In genomic region chr17:64508683-64509082, GRCh38 we compare ENCODE assay signal across 12 cellular contexts. TPM values are rescaled to one million over a fixed set of nuclear protein-coding genes. Genes with fewer than 3 reads are reported as not detected.
A peak's percentile ranks its signal among the peaks of the same experiment; 100 is the strongest.
DNase-seq lines count a peak whose midpoint lies in the region; ATAC-seq, FAIRE-seq and TF ChIP-seq lines count a peak whose summit lies in the region.
"Had no signal": no experiment of that assay in that cellular context is flagged by ENCODE, and none has a peak within 500 bp of the region (broad histone marks: within the 10 kb centered on the region; RNA-seq: fewer than 3 reads in every experiment).

No MANE protein-coding gene starts in this region.

- H3K4me1 ChIP-seq in BLaER1 (peaks cover 26% of the 10 kb centered on the region), astrocyte (ENCODE audit: insufficient read depth, low read length) (peaks cover 12% of the 10 kb centered on the region), muscle layer of duodenum (ENCODE audit: control insufficient read depth in 1 of 2, insufficient read depth in 2 of 2, low read length in 2 of 2) (peaks cover 6 to 34% of the 10 kb centered on the region in 2 donors)

- H3K9me3 ChIP-seq in BLaER1 (no peaks in the 10 kb centered on the region), astrocyte (ENCODE audit: insufficient read depth, low read depth, low read length) (no peaks in the 10 kb centered on the region), muscle layer of duodenum (ENCODE audit: control insufficient read depth in 1 of 2, low read length in 2 of 2) (no peaks in the 10 kb centered on the region)

- H3K9me3 Mint-ChIP-seq in HFFc6 (peaks cover 9% of the 10 kb centered on the region; the same call in 1 of the 2 replicates), astrocyte (ENCODE audit: unreplicated experiment) (no peaks in the 10 kb centered on the region)

- H3K4me3 ChIP-seq in BLaER1 (peak overlapping the region; percentile 89), astrocyte (ENCODE audit: insufficient read depth, low read depth, low read length) (peak overlapping the region; percentile 100), muscle layer of duodenum (ENCODE audit: low read depth in 1 of 2, low read length in 2 of 2) (peak overlapping the region; percentile 83 to 100)

- no peak for TF ChIP-seq POLR2A in GM12892 (IDR thresholded peaks at IDR 0.05; ENCODE audit: low read depth, low read length)

- no peak for FAIRE-seq in astrocyte (lab: Jason Lieb, UNC)
- no peak for FAIRE-seq in GM12892 (lab: Jason Lieb, UNC)

- ATAC-seq in HG02970 (IDR thresholded peaks at IDR 0.05; ENCODE audit: low FRiP score, unreplicated experiment) (no peak), GM18868 (IDR thresholded peaks at IDR 0.05; ENCODE audit: unreplicated experiment) (no peak)
- ATAC-seq: activated CD4-positive, CD25-positive, alpha-beta regulatory T cell treated with anti-CD3 and anti-CD28 coated beads, Interleukin-2, amount 50 U/mL, for 24 hours had no signal

- no peaks in the 10 kb centered on the region for H3K27me3 ChIP-seq in BLaER1
- H3K27me3 ChIP-seq in astrocyte (ENCODE audit: insufficient read depth, low read length) = no peaks in the 10 kb centered on the region
- no peaks in the 10 kb centered on the region for H3K27me3 ChIP-seq in muscle layer of duodenum (ENCODE audit: low read depth, low read length)

- H3K4me1 Mint-ChIP-seq in HFFc6 (ENCODE audit: low read depth) (peaks cover 25% of the 10 kb centered on the region), astrocyte (ENCODE audit: low read depth, unreplicated experiment) (peaks cover 7% of the 10 kb centered on the region)

- H3K9ac ChIP-seq in BLaER1 = peak overlapping the region; percentile 100
- peak overlapping the region; percentile 100 for H3K9ac ChIP-seq in astrocyte (ENCODE audit: low read length)

- H3K36me3 Mint-ChIP-seq in HFFc6 (ENCODE audit: low read depth) = peaks cover 52% of the 10 kb centered on the region
- H3K36me3 Mint-ChIP-seq in astrocyte (ENCODE audit: low read depth, unreplicated experiment) = peaks cover 20% of the 10 kb centered on the region

- no peak overlapping the region for H3K27ac Mint-ChIP-seq in HFFc6
- no peak overlapping the region for H3K27ac Mint-ChIP-seq in astrocyte (ENCODE audit: unreplicated experiment)

- H3K36me3 ChIP-seq in BLaER1 (peaks cover 63% of the 10 kb centered on the region), astrocyte (ENCODE audit: insufficient read depth, low read length) (peaks cover 24% of the 10 kb centered on the region), muscle layer of duodenum (ENCODE audit: control insufficient read depth in 1 of 2, insufficient read depth in 2 of 2, low read length in 2 of 2) (peaks cover 34 to 39% of the 10 kb centered on the region in 2 donors)

- H3K4me3 Mint-ChIP-seq in HFFc6 (peak overlapping the region; percentile 98), astrocyte (ENCODE audit: unreplicated experiment) (peak overlapping the region; percentile 94)

- H3K4me2 ChIP-seq in BLaER1 (peak overlapping the region; percentile 86), astrocyte (ENCODE audit: low read length) (peak overlapping the region; percentile 93)

- no peak overlapping the region for H2AFZ ChIP-seq in astrocyte (ENCODE audit: low read depth, low read length)

- H4K20me1 ChIP-seq in BLaER1 = peaks cover 84% of the 10 kb centered on the region
- peaks cover 55% of the 10 kb centered on the region for H4K20me1 ChIP-seq in astrocyte (ENCODE audit: insufficient read depth, low read length)

- DNase-seq in HFFc6 = no peak
- DNase-seq in astrocyte (ENCODE audit: low read depth) = no peak
- no peak for DNase-seq in GM12892 (ENCODE audit: insufficient read length)
- no peak for DNase-seq in NCI-H510A (lab: John Stamatoyannopoulos, UW)
- DNase-seq: GDM1, MV-4-11, OCI-M1 had no signal

- TF ChIP-seq CTCF in HFFc6 (IDR thresholded peaks at IDR 0.05) (no peak), astrocyte (IDR thresholded peaks at IDR 0.05; ENCODE audit: insufficient read depth, low read depth, low read length) (no peak)

- peaks cover 25% of the 10 kb centered on the region for H3K27me3 Mint-ChIP-seq in HFFc6 (ENCODE audit: insufficient read depth)
- no peaks in the 10 kb centered on the region for H3K27me3 Mint-ChIP-seq in astrocyte (ENCODE audit: low read depth, unreplicated experiment)

- peaks cover 73% of the 10 kb centered on the region for H3K79me2 ChIP-seq in astrocyte (ENCODE audit: insufficient read depth, low read length)

- H3K27ac ChIP-seq in BLaER1 (no peak overlapping the region), astrocyte (ENCODE audit: low read depth, low read length) (no peak overlapping the region), muscle layer of duodenum (ENCODE audit: low read length) (no peak overlapping the region)

RNA-seq across cellular contexts. Expression of gene CEP95, which starts 1.9 kb away (rescaled TPM):
- total RNA-seq in HFFc6 (2021; fragmentation: NEBNext Ultra II Directional; extraction: Animal tissue kit (Norgen Biotek cat#: 25700)) = 10 to 100 TPM in 5 of 6 experiments, 1 to 10 TPM in 1; 9.0 to 13.0 (median 11.5) TPM
- 29.7 and 35.2 TPM in 2 replicates for total RNA-seq in astrocyte
- polyA plus RNA-seq in GM12892 (2012; ENCODE audit: missing spikeins) = 45.2 TPM

RNA-seq across cellular contexts. Expression of gene DDX5, which starts 2.6 kb away (rescaled TPM):
- 100 to 1,000 TPM; 537 to 635 (median 600) TPM for total RNA-seq in HFFc6 (2021; fragmentation: NEBNext Ultra II Directional; extraction: Animal tissue kit (Norgen Biotek cat#: 25700))
- total RNA-seq in astrocyte = 549 and 555 TPM in 2 replicates
- polyA plus RNA-seq in GM12892 (2012; ENCODE audit: missing spikeins) = 423 TPM

RNA-seq across cellular contexts. Expression of gene POLG2, which starts 11.8 kb away (rescaled TPM):
- total RNA-seq in HFFc6 (2021; fragmentation: NEBNext Ultra II Directional; extraction: Animal tissue kit (Norgen Biotek cat#: 25700)) = 10 to 100 TPM in 1 of 6 experiments, 1 to 10 TPM in 5; 6.5 to 11.8 (median 7.3) TPM
- 13.7 and 16.2 TPM in 2 replicates for total RNA-seq in astrocyte
- polyA plus RNA-seq in GM12892 (2012; ENCODE audit: missing spikeins) = 24.1 TPM

RNA-seq across cellular contexts. Expression of gene MILR1, which starts 59.8 kb away (rescaled TPM):
- total RNA-seq in HFFc6 (2021; fragmentation: NEBNext Ultra II Directional; extraction: Animal tissue kit (Norgen Biotek cat#: 25700)) = 1 to 10 TPM in 4 of 6 experiments, under 1 TPM in 2; 0.61 to 2.5 (median 1.5) TPM
- total RNA-seq in astrocyte = 0.91 and 1.9 TPM in 2 replicates
- 0.76 TPM for polyA plus RNA-seq in GM12892 (2012; ENCODE audit: missing spikeins)
